In the genomic region with DNA sequence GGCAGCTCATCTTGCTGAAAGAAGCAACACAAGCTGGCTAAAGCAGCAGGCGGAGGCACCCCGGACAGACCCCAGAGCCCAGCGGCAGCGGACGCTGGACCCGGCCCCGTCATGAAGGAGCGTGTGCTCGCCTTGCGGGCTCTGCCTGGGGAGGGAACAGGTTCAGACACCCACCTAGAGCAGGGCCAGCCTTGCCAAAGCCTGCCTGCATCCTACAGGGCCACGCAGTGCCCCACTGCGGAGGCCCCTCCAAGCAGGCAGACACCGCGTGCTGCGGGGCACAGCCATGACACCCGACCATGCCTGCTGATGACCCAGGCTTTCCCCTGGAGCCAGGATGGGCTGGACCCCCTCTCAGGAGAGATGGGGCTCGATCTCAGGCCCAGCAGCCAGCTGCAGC, we compare ENCODE assay signal across 21 cellular contexts.
"Had no signal": no experiment of that assay in that cellular context is flagged by ENCODE, and none has a peak within 500 bp of the region (broad histone marks: within the 10 kb centered on the region; RNA-seq: fewer than 3 reads in every experiment).

No MANE protein-coding gene starts in this region.

- H3K36me3 ChIP-seq: cardiac muscle cell had no signal

- H3K27ac ChIP-seq: brain microvascular endothelial cell, cardiac muscle cell had no signal

- H3K27me3 ChIP-seq: brain microvascular endothelial cell, cardiac muscle cell had no signal

- H3K4me3 ChIP-seq: cardiac muscle cell, K562 had no signal

- ATAC-seq: activated T-helper 17 cell treated with anti-CD3 and anti-CD28 coated beads, Interleukin-2, amount 50 U/mL, for 72 hours; K562; PC-3; T-cell had no signal

- DNase-seq: activated CD4-positive, alpha-beta memory T cell treated with anti-CD3 and anti-CD28 coated beads for 36 hours; activated CD4-positive, alpha-beta T cell treated with anti-CD3 and anti-CD28 coated beads, Interleukin-2, amount 10 ng/mL, durations not matched to agents 7 days and 5 days; activated CD4-positive, CD25-positive, alpha-beta regulatory T cell; activated CD8-positive, alpha-beta memory T cell treated with anti-CD3 and anti-CD28 coated beads for 24 hours; activated gamma-delta T cell; activated naive CD4-positive, alpha-beta T cell treated with anti-CD3 and anti-CD28 coated beads for 36 hours; activated T-cell treated with anti-CD3 and anti-CD28 coated beads, Interleukin-2, amount 50 U/mL, for 48 hours; brain microvascular endothelial cell; NCI-H1105 treated with DMSO at 0.1 percent for 48 hours; NCI-H1436 treated with DMSO at 0.1 percent for 48 hours; NCI-H187; NCI-H2081; NCI-H524; PC-3; SIG-M5; T-cell; T-helper 2 cell; T1000 had no signal
